ENCODE assay signal across 8 cellular contexts in the genomic region with DNA sequence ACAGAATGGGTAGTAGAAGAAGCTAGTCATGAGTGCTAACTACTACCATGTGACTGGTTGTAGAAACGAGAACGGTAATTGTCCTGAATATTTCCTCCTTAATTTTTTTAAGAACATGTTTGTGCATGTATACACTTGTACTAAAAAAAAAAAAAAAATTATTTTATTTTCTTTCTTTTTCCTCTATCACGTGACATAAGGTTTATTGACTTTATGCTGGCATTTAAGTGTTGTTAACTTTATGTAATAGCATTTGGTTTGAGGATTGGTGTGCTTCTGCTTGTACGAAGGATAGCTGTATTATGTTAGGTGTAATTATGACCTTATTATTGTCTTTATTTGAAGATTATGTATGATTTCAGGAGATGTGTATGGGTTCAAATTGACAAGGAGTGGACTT.
"Had no signal": no experiment of that assay in that cellular context is flagged by ENCODE, and none has a peak within 500 bp of the region (broad histone marks: within the 10 kb centered on the region; RNA-seq: fewer than 3 reads in every experiment).

No MANE protein-coding gene starts in this region.

- DNase-seq: GDM1, GF-D8 had no signal

- H3K4me3 ChIP-seq: GM12878 had no signal

- FAIRE-seq: G401.6, GM12878, GM12891, GM12892, GM18507, GM19239 had no signal

- ATAC-seq: GM12878 had no signal
